In genomic region chr11:73310076-73310475, GRCh38 we compare ENCODE assay signal across 11 cellular contexts. TPM values are rescaled to one million over a fixed set of nuclear protein-coding genes. Genes with fewer than 3 reads are reported as not detected.
DNase-seq lines count a peak whose midpoint lies in the region; ATAC-seq and TF ChIP-seq lines count a peak whose summit lies in the region.
"Had no signal": no experiment of that assay in that cellular context is flagged by ENCODE, and none has a peak within 500 bp of the region (broad histone marks: within the 10 kb centered on the region; RNA-seq: fewer than 3 reads in every experiment).

No MANE protein-coding gene starts in this region.

- H3K27ac ChIP-seq in heart left ventricle (peak overlapping the region; percentile 93 to 100 (median 98)), trophoblast cell (ENCODE audit: low read depth, low read length) (no peak overlapping the region), foreskin keratinocyte (no peak overlapping the region)

- H2AFZ ChIP-seq in trophoblast cell (ENCODE audit: insufficient read depth, low read length, poor library complexity), result no peak overlapping the region

- DNase-seq in heart left ventricle (peak in 1 of 5 donors; percentile 48), Right ventricle myocardium inferior (ENCODE audit: missing footprints) (no peak), foreskin fibroblast (no peak), trophoblast cell (no peak), cerebellar cortex (ENCODE audit: low spot score) (no peak), NCI-H524 (lab: John Stamatoyannopoulos, UW) (no peak), foreskin keratinocyte (no peak)
- DNase-seq: activated CD4-positive, CD25-positive, alpha-beta regulatory T cell treated with anti-CD3 and anti-CD28 coated beads, Interleukin-2, amount 50 U/mL, for 72 hours; AML-193; stimulated activated CD4-positive, alpha-beta T cell treated with anti-CD3 and anti-CD28 coated beads, Interleukin-12 subunit alpha, Interleukin-12 subunit beta, amount 100 ng/mL, for 4 hours had no signal

- H4K8ac ChIP-seq in trophoblast cell (ENCODE audit: low read depth, low read length), result no peak overlapping the region

- H3K9ac ChIP-seq in trophoblast cell (ENCODE audit: low read length), result peak overlapping the region; percentile 75

- TF ChIP-seq CTCF in heart left ventricle (IDR thresholded peaks at IDR 0.05) (no peak), foreskin fibroblast (IDR thresholded peaks at IDR 0.05; ENCODE audit: low read depth, low read length) (no peak), foreskin keratinocyte (conservative IDR thresholded peaks at IDR 0.05) (no peak)

- H3K23ac ChIP-seq in trophoblast cell (ENCODE audit: low read length), result no peak overlapping the region

- no peak overlapping the region for H2BK120ac ChIP-seq in trophoblast cell (ENCODE audit: insufficient read depth, low read length, poor library complexity)

- H3K9me3 ChIP-seq in heart left ventricle (no peaks in the 10 kb centered on the region), trophoblast cell (ENCODE audit: insufficient read depth, low read depth, low read length) (peaks cover 2% of the 10 kb centered on the region)

- peak overlapping the region; percentile 97 for H2BK5ac ChIP-seq in trophoblast cell (ENCODE audit: low read depth, low read length, poor library complexity)

- no peak for TF ChIP-seq POLR2A in heart left ventricle (IDR thresholded peaks at IDR 0.05)

- intact Hi-C loops in heart left ventricle (cut with DNase I) (loop anchor here in 1 of 10 donors (2.0 kb wide), 1 partner anchor 17 kb away; no protein-coding TSS in a partner anchor), Right ventricle myocardium inferior (cut with DNase I) (no loop called here)

- peak overlapping the region; percentile 99 for H3K4me2 ChIP-seq in trophoblast cell (ENCODE audit: low read length)

- H3K4me1 ChIP-seq in heart left ventricle (peaks cover 0 to 85% (median 61%) of the 10 kb centered on the region in 12 donors), trophoblast cell (ENCODE audit: control insufficient read depth in 1 of 2, insufficient read depth in 2 of 2, low read length in 2 of 2) (peaks cover 50 to 61% of the 10 kb centered on the region in 2 experiments), foreskin keratinocyte (peaks cover 3% of the 10 kb centered on the region)

- no peak overlapping the region for H3K18ac ChIP-seq in trophoblast cell (ENCODE audit: low read length)

- peak overlapping the region; percentile 71 for H3K14ac ChIP-seq in trophoblast cell (ENCODE audit: low read length)

- peaks cover 0 to 13% (median 0%) of the 10 kb centered on the region in 9 donors for H3K36me3 ChIP-seq in heart left ventricle
- peaks cover 12% of the 10 kb centered on the region in 2 experiments for H3K36me3 ChIP-seq in trophoblast cell (ENCODE audit: control insufficient read depth in 1 of 2, insufficient read depth in 2 of 2, low read length in 2 of 2)

- H3K4ac ChIP-seq in trophoblast cell (ENCODE audit: low read depth, low read length), result peak overlapping the region; percentile 80

- H3K79me2 ChIP-seq in trophoblast cell (ENCODE audit: control insufficient read depth, insufficient read depth, low read length, poor library complexity), result peaks cover 43% of the 10 kb centered on the region

- H3K4me3 ChIP-seq in heart left ventricle (peak overlapping the region; percentile 56 to 90 (median 74)), foreskin fibroblast (ENCODE audit: low read depth in 1 of 2, low read length in 2 of 2) (peak overlapping the region; percentile 85 to 88), trophoblast cell (ENCODE audit: low read depth, low read length) (peak overlapping the region; percentile 91)

- no peak overlapping the region for H4K12ac ChIP-seq in trophoblast cell (ENCODE audit: low read depth, low read length)

- ATAC-seq in heart left ventricle (no peak), Right ventricle myocardium inferior (no peak), GM21360 (IDR thresholded peaks at IDR 0.05; ENCODE audit: unreplicated experiment) (no peak), foreskin keratinocyte (no peak)

- peaks cover 0 to 15% (median 0%) of the 10 kb centered on the region in 9 donors for H3K27me3 ChIP-seq in heart left ventricle
- H3K27me3 ChIP-seq in trophoblast cell (ENCODE audit: insufficient read depth, low read length), result no peaks in the 10 kb centered on the region
- no peaks in the 10 kb centered on the region for H3K27me3 ChIP-seq in foreskin keratinocyte

- WGBS in heart left ventricle, 4 donors, result 57 to 77% (median 64%) methylated on average over 8 to 16 of the region's 16 CpGs
- no CpG with 5 or more reads among the region's 16 CpGs for WGBS in trophoblast cell (ENCODE audit: extremely low coverage, insufficient coverage, insufficient read length)

- H4K91ac ChIP-seq in trophoblast cell (ENCODE audit: low read depth, low read length), result peak overlapping the region; percentile 71

- no peak overlapping the region for H2BK12ac ChIP-seq in trophoblast cell (ENCODE audit: low read length)

- peaks cover 27% of the 10 kb centered on the region for H3K79me1 ChIP-seq in trophoblast cell (ENCODE audit: low read length)

- peak overlapping the region; percentile 18 for H2AK5ac ChIP-seq in trophoblast cell (ENCODE audit: low read length)

RNA-seq across cellular contexts. Expression of gene ARHGEF17, which starts 2.0 kb away (rescaled TPM):
- total RNA-seq in heart left ventricle (10 to 100 TPM; 47.0 to 83.9 (median 56.5) TPM), Right ventricle myocardium inferior (57.1 TPM), foreskin keratinocyte (8.7 and 9.7 TPM in 2 replicates)
- polyA plus RNA-seq in heart left ventricle (10 to 100 TPM; 27.5 to 60.0 TPM), foreskin keratinocyte (4.6 and 5.0 TPM in 2 replicates)
- 31.0 and 31.5 TPM in 2 replicates for polyA plus RNA-seq in trophoblast cell (2013)

RNA-seq across cellular contexts. Expression of gene P2RY6, which starts 37.9 kb away (rescaled TPM):
- total RNA-seq in heart left ventricle, result 10 to 100 TPM in 1 of 9 donors, 1 to 10 TPM in 7, under 1 TPM in 1; 0.56 to 17.7 (median 2.0) TPM
- polyA plus RNA-seq in heart left ventricle, result 1 to 10 TPM; 1.2 to 2.3 TPM
- 2.8 TPM for total RNA-seq in Right ventricle myocardium inferior
- polyA plus RNA-seq in trophoblast cell (2013), result 45.7 and 47.8 TPM in 2 replicates
- total RNA-seq in foreskin keratinocyte, result not detected in 2 replicates
- 0.04 TPM in 1 of 2 replicates, not detected in the other for polyA plus RNA-seq in foreskin keratinocyte

Comparison
In these comparisons a context has a peak if more than half of its experiments do, and no peak if none do; other contexts are left out.
1. H3K27ac ChIP-seq: peak in heart left ventricle (12 of 12); none in trophoblast cell (single experiment) and foreskin keratinocyte (single experiment).
2. Peak in every context shown above with its lines, with median percentiles within 50 percentile points of each other: H3K4me3 ChIP-seq.